In the genomic region with DNA sequence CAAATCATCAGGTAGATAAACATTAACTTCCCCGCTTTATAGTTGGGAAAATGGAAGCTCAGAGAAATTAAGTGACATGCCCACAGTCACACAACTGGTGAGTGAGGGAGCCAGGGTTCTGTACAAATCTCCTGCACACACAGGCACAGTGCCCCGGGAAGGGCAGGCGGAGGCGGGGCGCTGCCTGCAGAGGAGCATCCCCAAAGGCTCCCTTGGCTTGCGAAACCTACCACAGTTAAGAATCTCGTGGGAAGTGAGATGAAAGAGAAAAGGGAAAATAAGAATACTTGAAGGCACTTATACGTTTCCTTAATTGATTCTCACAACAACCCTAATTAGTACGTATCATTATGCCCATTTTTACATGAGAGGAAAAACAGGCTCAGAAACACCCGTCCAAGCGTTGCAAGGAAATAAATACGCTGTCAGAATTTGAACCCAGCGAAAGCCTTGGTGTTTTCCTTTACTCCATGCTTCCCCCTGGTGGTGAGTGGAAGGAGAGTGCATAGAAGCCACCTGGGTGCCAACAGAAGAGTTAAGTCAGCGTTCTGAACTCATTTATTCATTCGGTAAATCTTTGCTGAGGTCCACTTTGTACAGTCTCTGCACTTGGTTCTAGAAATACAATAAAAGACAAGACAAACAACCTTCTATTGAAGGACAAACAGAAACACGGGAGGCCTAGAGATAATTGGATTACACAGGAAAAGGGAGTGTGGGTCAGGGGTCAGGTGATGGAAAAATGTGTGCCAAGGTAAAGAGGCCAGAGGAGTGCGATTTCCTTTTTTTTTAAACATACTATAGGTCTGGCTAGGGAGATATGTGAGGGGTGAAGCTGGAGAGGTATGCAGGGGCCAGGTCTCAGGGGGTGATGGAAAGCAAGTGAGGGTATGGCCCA, we compare ENCODE assay signal across 8 cellular contexts. TPM values are rescaled to one million over a fixed set of nuclear protein-coding genes. Genes with fewer than 3 reads are reported as not detected.
A peak's percentile ranks its signal among the peaks of the same experiment; 100 is the strongest.
DNase-seq lines count a peak whose midpoint lies in the region; ATAC-seq, FAIRE-seq and TF ChIP-seq lines count a peak whose summit lies in the region.

No MANE protein-coding gene starts in this region.

- H3K9me3 Mint-ChIP-seq in astrocyte (ENCODE audit: unreplicated experiment) (no peaks in the 10 kb centered on the region), immature natural killer cell (no peaks in the 10 kb centered on the region)

- no peaks in the 10 kb centered on the region for H4K20me1 ChIP-seq in astrocyte (ENCODE audit: insufficient read depth, low read length)

- H3K4me3 Mint-ChIP-seq in astrocyte (ENCODE audit: unreplicated experiment) (no peak overlapping the region), immature natural killer cell (no peak overlapping the region)

- no peaks in the 10 kb centered on the region for H3K27me3 ChIP-seq in astrocyte (ENCODE audit: insufficient read depth, low read length)

- H3K79me2 ChIP-seq in astrocyte (ENCODE audit: insufficient read depth, low read length), result no peaks in the 10 kb centered on the region

- no peaks in the 10 kb centered on the region for H3K36me3 ChIP-seq in astrocyte (ENCODE audit: insufficient read depth, low read length)

- no peaks in the 10 kb centered on the region for H3K4me1 ChIP-seq in astrocyte (ENCODE audit: insufficient read depth, low read length)

- no peak overlapping the region for H2AFZ ChIP-seq in astrocyte (ENCODE audit: low read depth, low read length)

- H3K4me1 Mint-ChIP-seq in astrocyte (ENCODE audit: low read depth, unreplicated experiment) (no peaks in the 10 kb centered on the region), immature natural killer cell (peaks cover 16% of the 10 kb centered on the region in 2 donors)

- FAIRE-seq in astrocyte (lab: Jason Lieb, UNC), result no peak

- no peak for ATAC-seq in HG02642 (IDR thresholded peaks at IDR 0.05; ENCODE audit: poor library complexity, unreplicated experiment)
- ATAC-seq in HG02852 (IDR thresholded peaks at IDR 0.05; ENCODE audit: unreplicated experiment), result no peak

- H3K9me3 ChIP-seq in astrocyte (ENCODE audit: insufficient read depth, low read depth, low read length), result no peaks in the 10 kb centered on the region

- no peak overlapping the region for H3K4me2 ChIP-seq in astrocyte (ENCODE audit: low read length)

- peak; percentile 86 for TF ChIP-seq CTCF in astrocyte (IDR thresholded peaks at IDR 0.05; ENCODE audit: insufficient read depth, low read depth, low read length)

- no peak overlapping the region for H3K27ac ChIP-seq in astrocyte (ENCODE audit: low read depth, low read length)

- H3K9ac ChIP-seq in astrocyte (ENCODE audit: low read length), result no peak overlapping the region

- H3K27me3 Mint-ChIP-seq in astrocyte (ENCODE audit: low read depth, unreplicated experiment) (no peaks in the 10 kb centered on the region), immature natural killer cell (ENCODE audit: low read depth in 3 of 3) (peaks cover 3 to 4% (median 4%) of the 10 kb centered on the region in 3 donors)

- peaks cover 9% of the 10 kb centered on the region for H3K36me3 Mint-ChIP-seq in astrocyte (ENCODE audit: low read depth, unreplicated experiment)
- peaks cover 4 to 12% (median 9%) of the 10 kb centered on the region in 3 donors for H3K36me3 Mint-ChIP-seq in immature natural killer cell

- DNase-seq in Daoy (ENCODE audit: low read depth) (peak; percentile 59), HuH-7 (ENCODE audit: low spot score) (peak; percentile 45), RKO (ENCODE audit: low spot score) (peak; percentile 50), astrocyte (ENCODE audit: low read depth) (peak; percentile 18), immature natural killer cell (peak; percentile 37 to 59 (median 40))
- DNase-seq in stimulated activated CD4-positive, alpha-beta T cell treated with anti-CD3 and anti-CD28 coated beads, Interleukin-2, amount 100 ng/mL, for 48 hours, result peak; percentile 64 to 65

- H3K27ac Mint-ChIP-seq in astrocyte (ENCODE audit: unreplicated experiment) (no peak overlapping the region), immature natural killer cell (peak overlapping the region in 2 of 6 donors; percentile 14 to 33)

- no peak overlapping the region for H3K4me3 ChIP-seq in astrocyte (ENCODE audit: insufficient read depth, low read depth, low read length)

RNA-seq across cellular contexts. Expression of a gene that starts 28.4 kb away (rescaled TPM):
- 4.5 and 6.9 TPM in 2 replicates for total RNA-seq in Daoy (2014; rRNA removed; shearing (Covaris generic))
- total RNA-seq in astrocyte, result 17.5 and 19.6 TPM in 2 replicates
- polyA plus RNA-seq in immature natural killer cell, result 1 to 10 TPM; 2.4 to 7.2 (median 2.8) TPM
